Comparison of ENCODE assay signal across 18 cellular contexts in the genomic region with DNA sequence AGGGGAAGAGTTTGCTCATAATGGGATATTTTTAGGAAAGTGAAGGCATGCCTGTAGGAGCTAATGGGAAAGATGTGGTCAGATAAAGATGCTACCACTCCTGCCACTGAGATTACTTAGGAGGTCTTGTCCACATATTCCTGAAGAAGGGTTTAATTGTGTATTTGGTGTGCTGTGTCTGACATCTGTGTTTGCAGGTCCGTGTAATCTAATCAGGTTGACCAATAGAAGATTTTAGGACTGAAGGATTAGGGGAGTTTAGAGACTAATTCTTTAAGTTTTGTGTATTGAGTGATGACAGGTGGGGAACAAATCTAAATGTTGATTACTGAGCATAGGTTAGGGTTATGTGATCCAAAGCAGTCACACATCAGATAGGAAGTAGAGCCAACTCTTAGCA. TPM values are rescaled to one million over a fixed set of nuclear protein-coding genes. Genes with fewer than 3 reads are reported as not detected.
A peak's percentile ranks its signal among the peaks of the same experiment; 100 is the strongest.
DNase-seq lines count a peak whose midpoint lies in the region; ATAC-seq and TF ChIP-seq lines count a peak whose summit lies in the region.
"Had no signal": no experiment of that assay in that cellular context is flagged by ENCODE, and none has a peak within 500 bp of the region (broad histone marks: within the 10 kb centered on the region; RNA-seq: fewer than 3 reads in every experiment).

No MANE protein-coding gene starts in this region.

- H3K36me3 ChIP-seq in HUES6 (ENCODE audit: control insufficient read depth, insufficient read depth, low read length) (peaks cover 100% of the 10 kb centered on the region), endodermal cell (ENCODE audit: control insufficient read depth, insufficient read depth, low read length) (peaks cover 93% of the 10 kb centered on the region)

- H3K9ac ChIP-seq in HUES6 (ENCODE audit: low read length) (peak overlapping the region; percentile 14), endodermal cell (ENCODE audit: extremely low read depth, low read length, poor library complexity, severe bottlenecking) (peak overlapping the region; percentile 19)
- H3K9ac ChIP-seq: BLaER1 had no signal

- peaks cover 25 to 46% of the 10 kb centered on the region in 2 donors for H3K36me3 Mint-ChIP-seq in activated naive CD4-positive, alpha-beta T cell treated with anti-CD3 and anti-CD28 coated beads, Interleukin-2, amount 50 U/mL, for 72 hours
- H3K36me3 Mint-ChIP-seq in activated naive CD4-positive, alpha-beta T cell treated with anti-CD3 and anti-CD28 coated beads, Interleukin-2, amount 10 ng/mL, durations not matched to agents 7 days and 5 days = peaks cover 68% of the 10 kb centered on the region
- H3K36me3 Mint-ChIP-seq in endodermal cell (ENCODE audit: low read depth) = peaks cover 84% of the 10 kb centered on the region
- H3K36me3 Mint-ChIP-seq in stimulated activated memory B cell treated with anti-CD40 and anti-IgM and Interleukin-4, amounts not matched to agents 10 μg/mL and 1 μg/mL and 100 μg/mL, for 72 hours = peaks cover 65% of the 10 kb centered on the region
- peaks cover 58% of the 10 kb centered on the region for H3K36me3 Mint-ChIP-seq in T-cell

- H3K27me3 Mint-ChIP-seq in activated naive CD4-positive, alpha-beta T cell treated with anti-CD3 and anti-CD28 coated beads, Interleukin-2, amount 10 ng/mL, durations not matched to agents 7 days and 5 days = no peaks in the 10 kb centered on the region
- H3K27me3 Mint-ChIP-seq in endodermal cell (ENCODE audit: insufficient read depth) (peaks cover 59% of the 10 kb centered on the region), T-cell (no peaks in the 10 kb centered on the region)
- H3K27me3 Mint-ChIP-seq in stimulated activated memory B cell treated with anti-CD40 and anti-IgM and Interleukin-4, amounts not matched to agents 10 μg/mL and 1 μg/mL and 100 μg/mL, for 72 hours = no peaks in the 10 kb centered on the region
- H3K27me3 Mint-ChIP-seq: CD8-positive, alpha-beta memory T cell had no signal

- H3K9me3 Mint-ChIP-seq in activated naive CD4-positive, alpha-beta T cell treated with anti-CD3 and anti-CD28 coated beads, Interleukin-2, amount 50 U/mL, for 72 hours = no peaks in the 10 kb centered on the region
- H3K9me3 Mint-ChIP-seq in activated naive CD4-positive, alpha-beta T cell treated with anti-CD3 and anti-CD28 coated beads, Interleukin-2, amount 10 ng/mL, durations not matched to agents 7 days and 5 days = no peaks in the 10 kb centered on the region
- H3K9me3 Mint-ChIP-seq in endodermal cell (no peaks in the 10 kb centered on the region), T-cell (no peaks in the 10 kb centered on the region)
- H3K9me3 Mint-ChIP-seq in stimulated activated memory B cell treated with anti-CD40 and anti-IgM and Interleukin-4, amounts not matched to agents 10 μg/mL and 1 μg/mL and 100 μg/mL, for 72 hours = no peaks in the 10 kb centered on the region
- H3K9me3 Mint-ChIP-seq: CD8-positive, alpha-beta memory T cell; HFFc6 had no signal

- H3K4me3 Mint-ChIP-seq in activated naive CD4-positive, alpha-beta T cell treated with anti-CD3 and anti-CD28 coated beads, Interleukin-2, amount 10 ng/mL, durations not matched to agents 7 days and 5 days = no peak overlapping the region
- H3K4me3 Mint-ChIP-seq in endodermal cell = no peak overlapping the region
- H3K4me3 Mint-ChIP-seq in stimulated activated memory B cell treated with anti-CD40 and anti-IgM and Interleukin-4, amounts not matched to agents 10 μg/mL and 1 μg/mL and 100 μg/mL, for 72 hours = no peak overlapping the region
- no peak overlapping the region for H3K4me3 Mint-ChIP-seq in T-cell
- H3K4me3 Mint-ChIP-seq: CD8-positive, alpha-beta memory T cell; HFFc6 had no signal

- no peak overlapping the region for H3K27ac ChIP-seq in HUES6 (ENCODE audit: low read depth, low read length)
- H3K27ac ChIP-seq in endodermal cell (ENCODE audit: low read depth, low read length) = no peak overlapping the region
- H3K27ac ChIP-seq: BLaER1 had no signal

- 40 to 41% methylated on average over 1 of the region's 1 CpG for WGBS in endodermal cell (ENCODE audit: insufficient coverage in 1 of 2, insufficient read length in 1 of 2), 2 experiments

- no peak for ATAC-seq in activated naive CD4-positive, alpha-beta T cell treated with anti-CD3 and anti-CD28 coated beads, Interleukin-2, amount 50 U/mL, for 72 hours
- ATAC-seq in stimulated activated memory B cell treated with anti-CD40 and anti-IgM and Interleukin-4, amounts not matched to agents 10 μg/mL and 1 μg/mL and 100 μg/mL, for 72 hours = no peak
- no peak for ATAC-seq in T-cell (replicated peaks in 1 of 4)
- ATAC-seq: K562 had no signal

- CTCF ChIA-PET in activated naive CD4-positive, alpha-beta T cell treated with anti-CD3 and anti-CD28 coated beads, Interleukin-2, amount 10 ng/mL, durations not matched to agents 7 days and 5 days (lab: Charles Lee) = no interaction called here
- CTCF ChIA-PET in T-cell (lab: Charles Lee) = no interaction called here

- H3K4me1 ChIP-seq in HUES6 (ENCODE audit: control insufficient read depth, insufficient read depth, low read length) (peaks cover 34% of the 10 kb centered on the region), endodermal cell (ENCODE audit: control insufficient read depth, insufficient read depth, low read length) (peaks cover 15% of the 10 kb centered on the region)

- TF ChIP-seq CTCF in endodermal cell (conservative IDR thresholded peaks at IDR 0.05) = no peak

- peaks cover 26% of the 10 kb centered on the region for H3K4me1 Mint-ChIP-seq in activated naive CD4-positive, alpha-beta T cell treated with anti-CD3 and anti-CD28 coated beads, Interleukin-2, amount 10 ng/mL, durations not matched to agents 7 days and 5 days
- H3K4me1 Mint-ChIP-seq in endodermal cell (peaks cover 24% of the 10 kb centered on the region), T-cell (peaks cover 22 to 44% (median 29%) of the 10 kb centered on the region in 3 donors)
- H3K4me1 Mint-ChIP-seq in stimulated activated memory B cell treated with anti-CD40 and anti-IgM and Interleukin-4, amounts not matched to agents 10 μg/mL and 1 μg/mL and 100 μg/mL, for 72 hours = peaks cover 41% of the 10 kb centered on the region

- H3K27me3 ChIP-seq in HUES6 (ENCODE audit: control insufficient read depth, insufficient read depth, low read length) (no peaks in the 10 kb centered on the region), endodermal cell (ENCODE audit: control insufficient read depth, insufficient read depth, low read length, poor library complexity, severe bottlenecking) (peaks cover 12% of the 10 kb centered on the region)
- H3K27me3 ChIP-seq: BLaER1 had no signal

- no peak overlapping the region for H3K4me3 ChIP-seq in HUES6 (ENCODE audit: low read depth, low read length)
- no peak overlapping the region for H3K4me3 ChIP-seq in endodermal cell (ENCODE audit: low read length)
- H3K4me3 ChIP-seq: BLaER1, K562 had no signal

- POLR2A ChIA-PET in T-cell (lab: Charles Lee) = no interaction called here

- H3K9me3 ChIP-seq in HUES6 (ENCODE audit: control insufficient read depth, insufficient read depth, low read depth, low read length) = no peaks in the 10 kb centered on the region
- H3K9me3 ChIP-seq in endodermal cell (ENCODE audit: control insufficient read depth, low read length) = no peaks in the 10 kb centered on the region
- H3K9me3 ChIP-seq: BLaER1 had no signal

- H3K27ac Mint-ChIP-seq in activated naive CD4-positive, alpha-beta T cell treated with anti-CD3 and anti-CD28 coated beads, Interleukin-2, amount 50 U/mL, for 72 hours = peak overlapping the region; percentile 5 to 8
- H3K27ac Mint-ChIP-seq in activated naive CD4-positive, alpha-beta T cell treated with anti-CD3 and anti-CD28 coated beads, Interleukin-2, amount 10 ng/mL, durations not matched to agents 7 days and 5 days = no peak overlapping the region
- H3K27ac Mint-ChIP-seq in endodermal cell (peak overlapping the region; percentile 52), T-cell (no peak overlapping the region)
- peak overlapping the region; percentile 43 for H3K27ac Mint-ChIP-seq in stimulated activated memory B cell treated with anti-CD40 and anti-IgM and Interleukin-4, amounts not matched to agents 10 μg/mL and 1 μg/mL and 100 μg/mL, for 72 hours

- DNase-seq in activated naive CD4-positive, alpha-beta T cell treated with anti-CD3 and anti-CD28 coated beads, Interleukin-2, amount 50 U/mL, for 72 hours (ENCODE audit: low spot score in 2 of 2) = no peak
- no peak for DNase-seq in activated naive CD4-positive, alpha-beta T cell treated with anti-CD3 and anti-CD28 coated beads, Interleukin-2, amount 10 ng/mL, durations not matched to agents 7 days and 5 days
- DNase-seq in endodermal cell (no peak), T-cell (no peak), SW480 (ENCODE audit: low spot score) (no peak)
- DNase-seq: CD8-positive, alpha-beta memory T cell; DMS79; HFFc6; NCI-H187; NCI-H2227 treated with DMSO at 0.1 percent for 48 hours; NCI-H510A treated with DMSO at 0.1 percent for 48 hours; NCI-H774; OCI-M1; SHP77 had no signal

RNA-seq across cellular contexts. Expression of a gene that starts 57.2 kb away (rescaled TPM):
- total RNA-seq in activated naive CD4-positive, alpha-beta T cell treated with anti-CD3 and anti-CD28 coated beads, Interleukin-2, amount 50 U/mL, for 72 hours = 10 to 100 TPM; 28.0 to 51.9 TPM
- total RNA-seq in endodermal cell (10 to 100 TPM; 48.5 to 50.8 TPM), T-cell (10 to 100 TPM; 51.3 to 63.0 (median 56.6) TPM)
- polyA plus RNA-seq in endodermal cell (2013, experiment 1 of 2) = 29.2 TPM
- polyA plus RNA-seq in endodermal cell (2013, experiment 2 of 2) = 23.9 TPM

Comparison
In these comparisons a context has a peak if more than half of its experiments do, and no peak if none do; other contexts are left out.
1. H3K27ac Mint-ChIP-seq: peak in activated naive CD4-positive, alpha-beta T cell treated with anti-CD3 and anti-CD28 coated beads, Interleukin-2, amount 50 U/mL, for 72 hours (2 of 2), endodermal cell (single experiment) and stimulated activated memory B cell treated with anti-CD40 and anti-IgM and Interleukin-4, amounts not matched to agents 10 μg/mL and 1 μg/mL and 100 μg/mL, for 72 hours (single experiment); none in activated naive CD4-positive, alpha-beta T cell treated with anti-CD3 and anti-CD28 coated beads, Interleukin-2, amount 10 ng/mL, durations not matched to agents 7 days and 5 days (single experiment) and T-cell (0 of 2).